1 cellular context compared by ENCODE assay signal in the genomic region with DNA sequence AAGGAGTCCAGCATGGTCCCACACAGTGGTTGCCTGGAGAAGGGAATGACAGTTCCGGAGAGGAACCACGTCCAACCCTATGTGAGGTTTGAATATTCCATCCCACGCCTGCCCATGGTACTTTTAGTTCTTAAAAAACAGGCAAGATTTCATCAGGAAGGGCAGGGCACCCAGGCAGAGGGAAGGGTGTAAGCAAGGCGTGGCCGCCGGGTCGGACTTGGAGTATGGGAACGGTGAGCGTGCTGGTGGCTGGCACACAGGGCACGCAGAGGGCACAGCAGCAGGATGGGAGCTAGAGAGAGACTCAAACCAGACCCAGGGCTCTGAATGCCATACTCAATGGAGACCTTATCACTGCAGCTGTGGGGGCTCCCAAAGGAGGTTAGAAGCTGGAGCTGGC.
TF ChIP-seq lines count a peak whose summit lies in the region.

No MANE protein-coding gene starts in this region.

TF ChIP-seq in WTC11, 78 proteins besides CTCF, POLR2A, EP300 and RAD21 (continued from another document):
- TF ChIP-seq AFF4 (CRISPR knock-in tag; IDR thresholded peaks at IDR 0.05; ENCODE audit: borderline replicate concordance), result no peak
TF ChIP-seq in WTC11: peak in this region for 0.
